30 cellular contexts compared by ENCODE assay signal in genomic region chr17:80423536-80424225, GRCh38. TPM values are rescaled to one million over a fixed set of nuclear protein-coding genes. Genes with fewer than 3 reads are reported as not detected.
DNase-seq lines count a peak whose midpoint lies in the region; ATAC-seq, FAIRE-seq and TF ChIP-seq lines count a peak whose summit lies in the region.
"Had no signal": no experiment of that assay in that cellular context is flagged by ENCODE, and none has a peak within 500 bp of the region (broad histone marks: within the 10 kb centered on the region; RNA-seq: fewer than 3 reads in every experiment).

No MANE protein-coding gene starts in this region.

- no peak overlapping the region for H2BK20ac ChIP-seq in H1 (ENCODE audit: low read length)

- no peaks in the 10 kb centered on the region; a peak in 1 of 4 replicates for H3K4me1 ChIP-seq in SK-N-SH (ENCODE audit: control insufficient read depth in 1 of 2, insufficient read depth in 2 of 2, low read depth in 1 of 2, low read length in 1 of 2)
- peaks cover 0 to 8% (median 2%) of the 10 kb centered on the region in 4 experiments; a peak in 3 of 7 replicates for H3K4me1 ChIP-seq in H1 (replicated peaks in 1 of 4; ENCODE audit: control insufficient read depth in 3 of 4, insufficient read depth in 4 of 4, low read length in 3 of 4)
- H3K4me1 ChIP-seq in skeletal muscle tissue (ENCODE audit: control insufficient read depth in 3 of 3, insufficient read depth in 3 of 3, low read length in 3 of 3), result peaks cover 9 to 34% (median 21%) of the 10 kb centered on the region in 3 donors
- H3K4me1 ChIP-seq: breast epithelium, right lobe of liver had no signal

- CTCF ChIA-PET in SK-N-SH (lab: Yijun Ruan, JAX), result interaction anchor here (1.0 to 6.5 kb wide), 7 partner anchors 7 to 558 kb away, joined by 3 to 81 read pairs (median 27); partner anchors contain the start of gene ENDOV
- CTCF ChIA-PET in H1 (lab: Charles Lee; ENCODE audit: partially characterized antibody), result interaction anchor here (0.6 to 1.8 kb wide), 11 partner anchors 10 to 1336 kb away, joined by 3 to 7 read pairs (median 3); partner anchors contain the start of gene ENDOV

- peaks cover 6% of the 10 kb centered on the region for H3F3A ChIP-seq in SK-N-SH (replicated peaks; ENCODE audit: insufficient read depth)

- TF ChIP-seq CTCF in SK-N-SH (IDR thresholded peaks at IDR 0.05) (no peak), H1 (IDR thresholded peaks at IDR 0.05; ENCODE audit: control extremely low read depth in 1 of 3, insufficient read depth in 1 of 3, low read depth in 1 of 3, low read length in 3 of 3) (no peak)

- H3K27ac ChIP-seq in SK-N-SH (ENCODE audit: low read depth in 2 of 2, low read length in 1 of 2) (no peak overlapping the region), H1 (ENCODE audit: low read depth, low read length) (no peak overlapping the region), skeletal muscle tissue (ENCODE audit: low read depth, low read length) (no peak overlapping the region)
- H3K27ac ChIP-seq: 22Rv1, epithelial cell of prostate, pancreas, right lobe of liver, SK-N-MC had no signal

- H3K56ac ChIP-seq in H1 (replicated peaks; ENCODE audit: insufficient read length, low read depth, low read length), result no peak overlapping the region

- no peaks in the 10 kb centered on the region for H3K23me2 ChIP-seq in H1 (ENCODE audit: low read depth, low read length)

- H4K20me1 ChIP-seq in SK-N-SH (ENCODE audit: insufficient read depth) (peaks cover 8% of the 10 kb centered on the region; the same call in 1 of the 2 replicates), H1 (replicated peaks in 1 of 2; ENCODE audit: control insufficient read depth in 1 of 2, insufficient read depth in 2 of 2, low read length in 2 of 2) (peaks cover 7 to 13% of the 10 kb centered on the region in 2 experiments)

- H2BK5ac ChIP-seq in H1 (ENCODE audit: low read depth, low read length), result no peak overlapping the region

- H2AFZ ChIP-seq in SK-N-SH (ENCODE audit: low read depth), result no peak overlapping the region
- no peak overlapping the region for H2AFZ ChIP-seq in H1 (ENCODE audit: low read length)

- peaks cover 4% of the 10 kb centered on the region; the same call in 1 of the 2 replicates for H3K79me2 ChIP-seq in SK-N-SH (ENCODE audit: insufficient read depth)
- no peaks in the 10 kb centered on the region for H3K79me2 ChIP-seq in H1 (ENCODE audit: control insufficient read depth in 1 of 2, insufficient read depth in 2 of 2, low read length in 2 of 2)

- TF ChIP-seq POLR2A in GM12891 (IDR thresholded peaks at IDR 0.05; ENCODE audit: low read depth, low read length), result no peak
- TF ChIP-seq POLR2A in H1 (IDR thresholded peaks at IDR 0.05; ENCODE audit: control extremely low read depth in 1 of 2, low read depth in 2 of 2, low read length in 2 of 2), result no peak

- H3K18ac ChIP-seq in H1 (ENCODE audit: extremely low read depth, low read length), result no peak overlapping the region

- no peak for FAIRE-seq in GM12891 (lab: Jason Lieb, UNC)
- FAIRE-seq in H1 (lab: Jason Lieb, UNC), result no peak
- FAIRE-seq: GM19239, HTR-8/SVneo, pancreas had no signal

- H3K4me2 ChIP-seq in SK-N-SH (no peak overlapping the region), H1 (ENCODE audit: insufficient read depth in 1 of 2, low read depth in 2 of 2, low read length in 2 of 2) (no peak overlapping the region)

- H3K4me3 ChIP-seq in SK-N-SH (ENCODE audit: low read depth in 2 of 2, low read length in 1 of 2) (no peak overlapping the region), H1 (ENCODE audit: extremely low read depth in 1 of 4, insufficient read depth in 2 of 4, low read depth in 3 of 4, low read length in 4 of 4) (no peak overlapping the region), skeletal muscle tissue (ENCODE audit: low read length in 3 of 3) (peak overlapping the region in 2 of 3 donors; percentile 55 to 72)
- H3K4me3 ChIP-seq: breast epithelium, pancreas, right lobe of liver, SK-N-MC, upper lobe of left lung had no signal

- no peaks in the 10 kb centered on the region; the same call in 1 of the 2 replicates for H3K79me1 ChIP-seq in H1 (ENCODE audit: low read depth, low read length)

- no peak for TF ChIP-seq EP300 in SK-N-SH (IDR thresholded peaks at IDR 0.05; ENCODE audit: borderline replicate concordance in 1 of 2, low read depth in 1 of 2, low read length in 1 of 2)
- TF ChIP-seq EP300 in H1 (IDR thresholded peaks at IDR 0.05; ENCODE audit: borderline replicate concordance in 1 of 2, low read depth in 2 of 2, low read length in 2 of 2), result no peak

- H4K8ac ChIP-seq in H1 (ENCODE audit: extremely low read depth, insufficient read depth, low read length), result 0 out of 2 replicates have a peak overlapping the region, but pooled peaks have one; percentile 5

- H3K14ac ChIP-seq in H1 (ENCODE audit: insufficient read length), result no peak overlapping the region

- no peak overlapping the region for H2BK12ac ChIP-seq in H1 (ENCODE audit: low read depth, low read length)

- H2BK120ac ChIP-seq in H1 (replicated peaks; ENCODE audit: low read depth, low read length), result no peak overlapping the region

- no peak overlapping the region for H4K5ac ChIP-seq in H1 (ENCODE audit: insufficient read length, low read depth, low read length)

- WGBS in SK-N-SH (ENCODE audit: low lambda C conversion rate), result 85% methylated on average over 11 of the region's 13 CpGs
- 88% methylated on average over 8 of the region's 13 CpGs; no CpG with 5 or more reads in 1 of the 2 experiments for WGBS in H1 (ENCODE audit: extremely low coverage in 1 of 2, insufficient coverage in 1 of 2, insufficient read length in 1 of 2, insufficient replicate concordance in 2 of 2, low coverage in 1 of 2, low lambda C conversion rate in 2 of 2, missing lambda C conversion rate in 1 of 2), 2 experiments

- TF ChIP-seq RAD21 in SK-N-SH (IDR thresholded peaks at IDR 0.05; ENCODE audit: low read length) (no peak), H1 (IDR thresholded peaks at IDR 0.05 in 1 of 2, conservative IDR thresholded peaks at IDR 0.05 in 1 of 2; ENCODE audit: low read depth in 2 of 2, low read length in 2 of 2) (no peak)

- DNase-seq in SK-N-SH (peak; percentile 35), GM12891 (ENCODE audit: insufficient read length, low spot score) (peak; percentile 14), H1 (ENCODE audit: low read depth in 1 of 2, low spot score in 2 of 2) (peak in 1 of 2 experiments; percentile 41), NCI-H1694 treated with DMSO at 0.1 percent for 48 hours (lab: John Stamatoyannopoulos, UW) (no peak)
- DNase-seq: activated naive CD4-positive, alpha-beta T cell treated with anti-CD3 and anti-CD28 coated beads, Interleukin-2, amount 50 U/mL, for 16 hours; activated T-cell treated with anti-CD3 and anti-CD28 coated beads, Interleukin-2, amount 50 U/mL, for 48 hours; CD4-positive, alpha-beta T cell; DMS53; glutamatergic neuron; islet precursor cell; KG1; NCI-H1417 treated with DMSO at 0.1 percent for 48 hours; NCI-H446 treated with DMSO at 0.1 percent for 48 hours; nephron progenitor cell; stimulated activated CD4-positive, alpha-beta T cell treated with anti-CD3 and anti-CD28 coated beads, Interleukin-4, amount 100 ng/mL, for 24 hours; stimulated activated naive B cell treated with anti-CD40 and anti-IgM and Interleukin-4, amounts not matched to agents 10 μg/mL and 1 μg/mL and 100 μg/mL, for 72 hours; upper lobe of left lung had no signal

- no peak overlapping the region; the same call in 1 of the 2 replicates for H2BK15ac ChIP-seq in H1 (ENCODE audit: low read length)

- ATAC-seq in SK-N-SH treated with all-trans-retinoic acid at 6 μM for 48 hours (no peak), HG03565 (IDR thresholded peaks at IDR 0.05; ENCODE audit: unreplicated experiment) (no peak), GM21723 (IDR thresholded peaks at IDR 0.05; ENCODE audit: unreplicated experiment) (no peak)
- ATAC-seq: HCT116, pancreas had no signal

- H3K27me3 ChIP-seq in SK-N-SH (ENCODE audit: insufficient read depth) (no peaks in the 10 kb centered on the region), H1 (replicated peaks in 1 of 4; ENCODE audit: control insufficient read depth in 3 of 4, extremely low read depth in 1 of 4, insufficient read depth in 3 of 4, low read length in 3 of 4) (no peaks in the 10 kb centered on the region; a peak in 1 of 7 replicates), skeletal muscle tissue (ENCODE audit: control insufficient read depth in 3 of 3, insufficient read depth in 3 of 3, low read length in 3 of 3) (no peaks in the 10 kb centered on the region)
- H3K27me3 ChIP-seq: breast epithelium, pancreas, right lobe of liver, upper lobe of left lung had no signal

- no peak overlapping the region for H2AK5ac ChIP-seq in H1 (ENCODE audit: low read depth, low read length)

- no peak overlapping the region for H3K23ac ChIP-seq in H1 (ENCODE audit: insufficient read length)

- no peak overlapping the region for H4K91ac ChIP-seq in H1 (replicated peaks; ENCODE audit: insufficient read length, low read length)

- H3K9ac ChIP-seq in SK-N-SH (no peak overlapping the region), H1 (replicated peaks in 1 of 4; ENCODE audit: extremely low read depth in 1 of 4, low read depth in 3 of 4, low read length in 3 of 4) (peak overlapping the region in 1 of 4 experiments; percentile 22; a peak in 2 of 7 replicates), skeletal muscle tissue (ENCODE audit: low read depth in 1 of 3, low read length in 3 of 3) (peak overlapping the region in 2 of 3 donors; percentile 56 to 75)

- POLR2A ChIA-PET in SK-N-SH (lab: Yijun Ruan, JAX) (interaction anchor here (0.6 to 2.6 kb wide), 6 partner anchors 9 to 558 kb away, joined by 3 to 10 read pairs (median 4); partner anchors contain the start of genes ENDOV and GAA), H1 (lab: Charles Lee; ENCODE audit: partially characterized antibody) (no interaction called here)

- H3K9me2 ChIP-seq in SK-N-SH, result no peaks in the 10 kb centered on the region

- H3K9me3 ChIP-seq in SK-N-SH (no peaks in the 10 kb centered on the region), H1 (ENCODE audit: insufficient read depth in 2 of 2, low read depth in 1 of 2, low read length in 1 of 2) (no peaks in the 10 kb centered on the region), skeletal muscle tissue (ENCODE audit: control insufficient read depth in 3 of 3, low read length in 3 of 3) (no peaks in the 10 kb centered on the region)
- H3K9me3 ChIP-seq: breast epithelium, pancreas, right lobe of liver, upper lobe of left lung had no signal

- H3K4ac ChIP-seq in H1 (replicated peaks; ENCODE audit: insufficient read length, low read depth, low read length), result no peak overlapping the region

- H3K36me3 ChIP-seq in SK-N-SH (replicated peaks in 1 of 2; ENCODE audit: control insufficient read depth in 1 of 2, insufficient read depth in 2 of 2, low read length in 1 of 2) (peaks cover 9 to 21% of the 10 kb centered on the region in 2 experiments), H1 (ENCODE audit: control insufficient read depth in 2 of 4, insufficient read depth in 4 of 4, low read length in 3 of 4) (no peaks in the 10 kb centered on the region), skeletal muscle tissue (ENCODE audit: control insufficient read depth in 3 of 3, insufficient read depth in 3 of 3, low read length in 3 of 3) (peaks cover 8 to 21% (median 11%) of the 10 kb centered on the region in 3 donors)
- H3K36me3 ChIP-seq: breast epithelium, pancreas had no signal

RNA-seq across cellular contexts. Expression of gene ENDOV, which starts 8.7 kb away (rescaled TPM):
- polyA plus RNA-seq in SK-N-SH (2012; rRNA removed), result 83.6 and 90.3 TPM in 2 replicates
- 36.1 and 50.0 TPM in 2 replicates for polyA plus RNA-seq in SK-N-SH (2012; cell fraction: cytosol; rRNA removed)
- polyA plus RNA-seq in SK-N-SH (2012; cell fraction: nucleus; rRNA removed), result 181 and 203 TPM in 2 replicates
- 9.1 TPM for polyA plus RNA-seq in GM12891 (2012; ENCODE audit: low read depth, missing spikeins)
- 10.5 and 10.6 TPM in 2 replicates for total RNA-seq in H1 (2021; fragmentation: NEBNext Ultra II Directional; extraction: Animal tissue kit (Norgen Biotek cat#: 25700))
- polyA plus RNA-seq in H1 (2011; rRNA removed), result 13.3 and 19.4 TPM in 2 replicates
- polyA plus RNA-seq in H1 (2011; cell fraction: cytosol; rRNA removed), result 17.2 TPM
- polyA plus RNA-seq in H1 (2011; cell fraction: nucleus; rRNA removed), result 39.0 TPM
- polyA plus RNA-seq in H1 (2012, experiment 1 of 2), result 12.9 to 17.5 TPM (median 15.4 TPM) in 4 replicates
- polyA plus RNA-seq in H1 (2012, experiment 2 of 2), result 12.5 TPM
- polyA plus RNA-seq in H1 (2013, experiment 1 of 2), result 10.3 TPM
- polyA plus RNA-seq in H1 (2013, experiment 2 of 2), result 8.8 TPM
- polyA minus RNA-seq in H1 (2011; rRNA and poly(A)+ RNA removed), result 9.3 and 10.1 TPM in 2 replicates
- 9.8 TPM for polyA minus RNA-seq in H1 (2011; cell fraction: cytosol; rRNA and poly(A)+ RNA removed)
- polyA minus RNA-seq in H1 (2011; cell fraction: nucleus; rRNA and poly(A)+ RNA removed), result 13.9 TPM
- total RNA-seq in skeletal muscle tissue, result 7.8 TPM

RNA-seq across cellular contexts. Expression of gene NPTX1, which starts 52.7 kb away (rescaled TPM):
- polyA plus RNA-seq in SK-N-SH (2012; rRNA removed) (0.05 and 0.16 TPM in 2 replicates), H1 (2011; rRNA removed) (17.9 and 35.0 TPM in 2 replicates)
- 0.01 and 0.03 TPM in 2 replicates for polyA plus RNA-seq in SK-N-SH (2012; cell fraction: cytosol; rRNA removed)
- 0.05 and 0.38 TPM in 2 replicates for polyA plus RNA-seq in SK-N-SH (2012; cell fraction: nucleus; rRNA removed)
- polyA plus RNA-seq in GM12891 (2012; ENCODE audit: low read depth, missing spikeins), result 0.05 TPM
- 12.0 and 14.8 TPM in 2 replicates for total RNA-seq in H1 (2021; fragmentation: NEBNext Ultra II Directional; extraction: Animal tissue kit (Norgen Biotek cat#: 25700))
- polyA plus RNA-seq in H1 (2011; cell fraction: cytosol; rRNA removed), result 23.1 TPM
- polyA plus RNA-seq in H1 (2011; cell fraction: nucleus; rRNA removed), result 54.8 TPM
- 10.6 to 21.0 TPM (median 15.1 TPM) in 4 replicates for polyA plus RNA-seq in H1 (2012, experiment 1 of 2)
- 7.3 TPM for polyA plus RNA-seq in H1 (2012, experiment 2 of 2)
- polyA plus RNA-seq in H1 (2013, experiment 1 of 2), result 3.9 TPM
- polyA plus RNA-seq in H1 (2013, experiment 2 of 2), result 3.1 TPM
- 12.1 and 20.6 TPM in 2 replicates for polyA minus RNA-seq in H1 (2011; rRNA and poly(A)+ RNA removed)
- 21.1 TPM for polyA minus RNA-seq in H1 (2011; cell fraction: cytosol; rRNA and poly(A)+ RNA removed)
- 22.5 TPM for polyA minus RNA-seq in H1 (2011; cell fraction: nucleus; rRNA and poly(A)+ RNA removed)
- total RNA-seq in skeletal muscle tissue, result 1.0 TPM

Comparison
In these comparisons a context has a peak if more than half of its experiments do, and no peak if none do; other contexts are left out.
1. H3K4me3 ChIP-seq: peak in skeletal muscle tissue (2 of 3); none in SK-N-SH (0 of 2) and H1 (0 of 4).